Comparison of ENCODE assay signal across 24 cellular contexts in genomic region chr1:243420369-243420768, GRCh38.
DNase-seq lines count a peak whose midpoint lies in the region; FAIRE-seq and TF ChIP-seq lines count a peak whose summit lies in the region.
"Had no signal": no experiment of that assay in that cellular context is flagged by ENCODE, and none has a peak within 500 bp of the region (broad histone marks: within the 10 kb centered on the region; RNA-seq: fewer than 3 reads in every experiment).

No MANE protein-coding gene starts in this region.

- H3K27me3 Mint-ChIP-seq in activated CD4-positive, alpha-beta memory T cell treated with anti-CD3 and anti-CD28 coated beads, Interleukin-2, amount 10 ng/mL, durations not matched to agents 7 days and 5 days, result no peaks in the 10 kb centered on the region
- no peaks in the 10 kb centered on the region for H3K27me3 Mint-ChIP-seq in activated CD4-positive, alpha-beta memory T cell treated with anti-CD3 and anti-CD28 coated beads for 36 hours
- H3K27me3 Mint-ChIP-seq: activated CD4-positive, alpha-beta T cell treated with anti-CD3 and anti-CD28 coated beads, Interleukin-2, amount 10 ng/mL, durations not matched to agents 24 days and 14 days; natural killer cell treated with Interleukin-12 subunit alpha and Interleukin-12 subunit beta and Interleukin-15 and Interleukin-18, amount 100 ng/mL, for 72 hours had no signal

- POLR2A ChIA-PET in activated CD4-positive, alpha-beta memory T cell treated with anti-CD3 and anti-CD28 coated beads, Interleukin-2, amount 10 ng/mL, durations not matched to agents 7 days and 5 days (lab: Charles Lee), result no interaction called here
- POLR2A ChIA-PET in activated CD4-positive, alpha-beta memory T cell treated with anti-CD3 and anti-CD28 coated beads for 36 hours (lab: Charles Lee), result no interaction called here

- no peak for TF ChIP-seq CTCF in VCaP (conservative IDR thresholded peaks at IDR 0.05)
- TF ChIP-seq CTCF in testis (IDR thresholded peaks at IDR 0.05), result no peak
- no peak for TF ChIP-seq CTCF in suprapubic skin (IDR thresholded peaks at IDR 0.05)

- H3K9me3 Mint-ChIP-seq in activated CD4-positive, alpha-beta memory T cell treated with anti-CD3 and anti-CD28 coated beads, Interleukin-2, amount 10 ng/mL, durations not matched to agents 7 days and 5 days, result no peaks in the 10 kb centered on the region
- no peaks in the 10 kb centered on the region for H3K9me3 Mint-ChIP-seq in activated CD4-positive, alpha-beta memory T cell treated with anti-CD3 and anti-CD28 coated beads for 36 hours
- H3K9me3 Mint-ChIP-seq: natural killer cell treated with Interleukin-12 subunit alpha and Interleukin-12 subunit beta and Interleukin-15 and Interleukin-18, amount 100 ng/mL, for 72 hours had no signal

- H3K79me2 ChIP-seq in trophoblast cell (ENCODE audit: control insufficient read depth, insufficient read depth, low read length, poor library complexity), result no peaks in the 10 kb centered on the region

- peak; percentile 40 for FAIRE-seq in GM12891 (lab: Jason Lieb, UNC)
- FAIRE-seq: endothelial cell of umbilical vein had no signal

- H3K4me3 ChIP-seq in trophoblast cell (ENCODE audit: low read depth, low read length) (no peak overlapping the region), testis (no peak overlapping the region), H7 (ENCODE audit: insufficient read depth, low read depth, low read length) (no peak overlapping the region), suprapubic skin (no peak overlapping the region)
- H3K4me3 ChIP-seq: ovary, PC-9 had no signal

- peaks cover 4 to 8% of the 10 kb centered on the region in 2 experiments for H3K36me3 ChIP-seq in trophoblast cell (ENCODE audit: control insufficient read depth in 1 of 2, insufficient read depth in 2 of 2, low read length in 2 of 2)
- H3K36me3 ChIP-seq in testis (ENCODE audit: low read depth, missing control alignments), result no peaks in the 10 kb centered on the region
- H3K36me3 ChIP-seq in H7 (replicated peaks; ENCODE audit: control insufficient read depth, insufficient read depth, low read length), result no peaks in the 10 kb centered on the region
- peaks cover 14% of the 10 kb centered on the region for H3K36me3 ChIP-seq in suprapubic skin
- H3K36me3 ChIP-seq: ovary had no signal

- no peak overlapping the region for H3K18ac ChIP-seq in trophoblast cell (ENCODE audit: low read length)

- H4K8ac ChIP-seq in trophoblast cell (ENCODE audit: low read depth, low read length), result no peak overlapping the region

- H3K23ac ChIP-seq in trophoblast cell (ENCODE audit: low read length), result no peak overlapping the region

- intact Hi-C loops in activated CD4-positive, alpha-beta memory T cell treated with anti-CD3 and anti-CD28 coated beads for 36 hours (cut with micrococcal nuclease), result loop anchor here (5.0 to 10.0 kb wide), 2 partner anchors 424 to 627 kb away; no protein-coding TSS in a partner anchor
- intact Hi-C loops in testis (cut with DNase I; ENCODE audit: low total_unique reads), result no loop called here

- H3K4me1 Mint-ChIP-seq in activated CD4-positive, alpha-beta memory T cell treated with anti-CD3 and anti-CD28 coated beads, Interleukin-2, amount 10 ng/mL, durations not matched to agents 7 days and 5 days, result peaks cover 48% of the 10 kb centered on the region
- H3K4me1 Mint-ChIP-seq in activated CD4-positive, alpha-beta memory T cell treated with anti-CD3 and anti-CD28 coated beads for 36 hours (ENCODE audit: low read depth), result peaks cover 33% of the 10 kb centered on the region

- no peak for DNase-seq in activated CD4-positive, alpha-beta memory T cell treated with anti-CD3 and anti-CD28 coated beads, Interleukin-2, amount 10 ng/mL, durations not matched to agents 7 days and 5 days
- DNase-seq in activated CD4-positive, alpha-beta memory T cell treated with anti-CD3 and anti-CD28 coated beads for 36 hours, result no peak
- DNase-seq in GM12891 (ENCODE audit: insufficient read length, low spot score), result no peak
- DNase-seq in trophoblast cell, result no peak
- DNase-seq in testis, result no peak
- DNase-seq in H7, result no peak
- DNase-seq in suprapubic skin (ENCODE audit: low spot score in 2 of 2), result no peak
- DNase-seq: ACHN; activated CD4-positive, alpha-beta T cell treated with anti-CD3 and anti-CD28 coated beads, Interleukin-2, amount 10 ng/mL, durations not matched to agents 24 days and 14 days; activated gamma-delta T cell treated with Interleukin-2 at 50 U/mL for 16 hours; aorta; central memory CD4-positive, alpha-beta T cell; dorsolateral prefrontal cortex; KG1; NCI-H1092 treated with DMSO at 0.1 percent for 48 hours; NCI-H2081; NCI-H345; ovary; PC-9; right cardiac atrium; SHP77 had no signal

- peak overlapping the region; percentile 24 for H3K4me2 ChIP-seq in trophoblast cell (ENCODE audit: low read length)
- H3K4me2 ChIP-seq: PC-9 had no signal

- H2BK120ac ChIP-seq in trophoblast cell (ENCODE audit: insufficient read depth, low read length, poor library complexity), result no peak overlapping the region

- no peak overlapping the region for H2BK5ac ChIP-seq in trophoblast cell (ENCODE audit: low read depth, low read length, poor library complexity)

- H3K9ac ChIP-seq in trophoblast cell (ENCODE audit: low read length), result no peak overlapping the region

- TF ChIP-seq POLR2A in GM12891 (IDR thresholded peaks at IDR 0.05; ENCODE audit: low read depth, low read length) (no peak), testis (IDR thresholded peaks at IDR 0.05) (no peak), suprapubic skin (IDR thresholded peaks at IDR 0.05) (no peak)

- no peak overlapping the region for H2AK5ac ChIP-seq in trophoblast cell (ENCODE audit: low read length)

- H3K27me3 ChIP-seq in trophoblast cell (ENCODE audit: insufficient read depth, low read length) (no peaks in the 10 kb centered on the region), testis (no peaks in the 10 kb centered on the region), H7 (ENCODE audit: control insufficient read depth, insufficient read depth, low read length) (no peaks in the 10 kb centered on the region), suprapubic skin (no peaks in the 10 kb centered on the region)
- H3K27me3 ChIP-seq: dorsolateral prefrontal cortex, ovary had no signal

- H3K9me3 ChIP-seq in trophoblast cell (ENCODE audit: insufficient read depth, low read depth, low read length) (no peaks in the 10 kb centered on the region), testis (no peaks in the 10 kb centered on the region), suprapubic skin (no peaks in the 10 kb centered on the region)
- H3K9me3 ChIP-seq: ovary had no signal

- H3K4me1 ChIP-seq in trophoblast cell (ENCODE audit: control insufficient read depth in 1 of 2, insufficient read depth in 2 of 2, low read length in 2 of 2), result peaks cover 0 to 2% of the 10 kb centered on the region in 2 experiments
- H3K4me1 ChIP-seq in testis, result peaks cover 3% of the 10 kb centered on the region
- H3K4me1 ChIP-seq in suprapubic skin, result peaks cover 13% of the 10 kb centered on the region

- H4K91ac ChIP-seq in trophoblast cell (ENCODE audit: low read depth, low read length), result no peak overlapping the region

- no peak overlapping the region for H3K4ac ChIP-seq in trophoblast cell (ENCODE audit: low read depth, low read length)

- TF ChIP-seq EP300 in suprapubic skin (IDR thresholded peaks at IDR 0.05), result no peak

- H2AFZ ChIP-seq in trophoblast cell (ENCODE audit: insufficient read depth, low read length, poor library complexity), result no peak overlapping the region
- H2AFZ ChIP-seq: PC-9 had no signal

- WGBS in trophoblast cell (ENCODE audit: extremely low coverage, insufficient coverage, insufficient read length), result no CpG with 5 or more reads among the region's 4 CpGs
- 65 to 69% methylated on average over 4 of the region's 4 CpGs for WGBS in testis, 2 donors
- WGBS in suprapubic skin, result 80% methylated on average over 4 of the region's 4 CpGs

- CTCF ChIA-PET in activated CD4-positive, alpha-beta memory T cell treated with anti-CD3 and anti-CD28 coated beads, Interleukin-2, amount 10 ng/mL, durations not matched to agents 7 days and 5 days (lab: Charles Lee), result interaction anchor here (0.8 kb wide), 1 partner anchor 13 kb away, joined by 4 read pairs; no protein-coding TSS in a partner anchor
- CTCF ChIA-PET in activated CD4-positive, alpha-beta memory T cell treated with anti-CD3 and anti-CD28 coated beads for 36 hours (lab: Charles Lee), result interaction anchor here (0.6 to 1.0 kb wide), 2 partner anchors 11 to 1380 kb away, joined by 3 read pairs; no protein-coding TSS in a partner anchor

- no peak overlapping the region for H3K4me3 Mint-ChIP-seq in activated CD4-positive, alpha-beta memory T cell treated with anti-CD3 and anti-CD28 coated beads, Interleukin-2, amount 10 ng/mL, durations not matched to agents 7 days and 5 days
- H3K4me3 Mint-ChIP-seq in activated CD4-positive, alpha-beta memory T cell treated with anti-CD3 and anti-CD28 coated beads for 36 hours, result no peak overlapping the region

- peak overlapping the region; percentile 58 for H3K27ac Mint-ChIP-seq in activated CD4-positive, alpha-beta memory T cell treated with anti-CD3 and anti-CD28 coated beads, Interleukin-2, amount 10 ng/mL, durations not matched to agents 7 days and 5 days
- H3K27ac Mint-ChIP-seq in activated CD4-positive, alpha-beta memory T cell treated with anti-CD3 and anti-CD28 coated beads for 36 hours, result no peak overlapping the region

- no peaks in the 10 kb centered on the region for H3K79me1 ChIP-seq in trophoblast cell (ENCODE audit: low read length)

- H3K27ac ChIP-seq in VCaP (peak overlapping the region; percentile 88), trophoblast cell (ENCODE audit: low read depth, low read length) (no peak overlapping the region), testis (no peak overlapping the region), suprapubic skin (no peak overlapping the region)
- H3K27ac ChIP-seq: PC-9 had no signal

- no peak overlapping the region for H4K12ac ChIP-seq in trophoblast cell (ENCODE audit: low read depth, low read length)

- H2BK12ac ChIP-seq in trophoblast cell (ENCODE audit: low read length), result no peak overlapping the region

- H3K14ac ChIP-seq in trophoblast cell (ENCODE audit: low read length), result no peak overlapping the region

- peaks cover 17% of the 10 kb centered on the region for H3K36me3 Mint-ChIP-seq in activated CD4-positive, alpha-beta memory T cell treated with anti-CD3 and anti-CD28 coated beads, Interleukin-2, amount 10 ng/mL, durations not matched to agents 7 days and 5 days (ENCODE audit: low read depth)
- H3K36me3 Mint-ChIP-seq in activated CD4-positive, alpha-beta memory T cell treated with anti-CD3 and anti-CD28 coated beads for 36 hours, result peaks cover 18% of the 10 kb centered on the region
- H3K36me3 Mint-ChIP-seq: natural killer cell treated with Interleukin-12 subunit alpha and Interleukin-12 subunit beta and Interleukin-15 and Interleukin-18, amount 100 ng/mL, for 72 hours had no signal

TF ChIP-seq in GM12891, 5 proteins besides CTCF, POLR2A, EP300 and RAD21:
- TF ChIP-seq SPI1 (IDR thresholded peaks at IDR 0.05; ENCODE audit: low read depth, low read length) (no peak), TAF1 (IDR thresholded peaks at IDR 0.05; ENCODE audit: low read depth, low read length) (no peak), POLR2AphosphoS5 (IDR thresholded peaks at IDR 0.05; ENCODE audit: low read depth, low read length) (no peak), PAX5 (IDR thresholded peaks at IDR 0.05; ENCODE audit: insufficient read depth, low read length, severe bottlenecking) (no peak), POU2F2 (IDR thresholded peaks at IDR 0.05; ENCODE audit: low read depth, low read length) (no peak)
